ENCODE assay signal across 11 cellular contexts in the genomic region with DNA sequence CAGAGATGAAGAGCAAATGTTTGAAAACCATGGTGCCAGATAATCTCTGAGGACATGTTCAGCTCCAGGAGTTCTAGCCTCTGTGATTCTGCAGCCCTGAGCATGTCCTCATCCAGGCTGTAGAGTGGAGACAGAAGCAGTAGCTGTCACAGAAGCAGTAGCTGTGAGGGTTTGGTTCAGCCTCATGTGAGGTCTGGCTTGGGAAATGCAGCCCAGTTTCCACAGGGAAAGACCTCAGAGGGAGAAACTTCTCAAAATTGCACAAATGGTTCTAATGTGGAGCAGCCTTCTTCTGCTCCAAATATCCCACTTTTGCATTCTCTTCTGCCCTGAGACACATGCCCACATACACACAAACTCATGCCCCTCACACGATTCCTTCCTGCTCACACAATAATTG. TPM values are rescaled to one million over a fixed set of nuclear protein-coding genes. Genes with fewer than 3 reads are reported as not detected.
DNase-seq lines count a peak whose midpoint lies in the region; ATAC-seq and TF ChIP-seq lines count a peak whose summit lies in the region.
"Had no signal": no experiment of that assay in that cellular context is flagged by ENCODE, and none has a peak within 500 bp of the region (broad histone marks: within the 10 kb centered on the region; RNA-seq: fewer than 3 reads in every experiment).

No MANE protein-coding gene starts in this region.

- no peaks in the 10 kb centered on the region for H3K9me3 Mint-ChIP-seq in stimulated activated effector memory CD8-positive, alpha-beta T cell treated with anti-CD3 and anti-CD28 coated beads, Interleukin-12 subunit alpha, Interleukin-12 subunit beta, amount 100 ng/mL, for 72 hours

- H3K27me3 ChIP-seq in ascending aorta (no peaks in the 10 kb centered on the region), gastrocnemius medialis (no peaks in the 10 kb centered on the region)

- TF ChIP-seq CTCF in C4-2B (conservative IDR thresholded peaks at IDR 0.05) (no peak), ascending aorta (IDR thresholded peaks at IDR 0.05) (no peak), gastrocnemius medialis (IDR thresholded peaks at IDR 0.05 in 4 of 5, conservative IDR thresholded peaks at IDR 0.05 in 1 of 5) (no peak)

- no peaks in the 10 kb centered on the region for H3K36me3 Mint-ChIP-seq in stimulated activated effector memory CD8-positive, alpha-beta T cell treated with anti-CD3 and anti-CD28 coated beads, Interleukin-12 subunit alpha, Interleukin-12 subunit beta, amount 100 ng/mL, for 72 hours
- H3K36me3 Mint-ChIP-seq: activated CD8-positive, alpha-beta memory T cell treated with anti-CD3 and anti-CD28 coated beads, Interleukin-2, amount 10 ng/mL, durations not matched to agents 7 days and 5 days had no signal

- intact Hi-C loops in ascending aorta (cut with DNase I) (loop anchor here (2.0 to 10.0 kb wide), 5 partner anchors 15 to 547 kb away; no protein-coding TSS in a partner anchor), left cardiac atrium (cut with DNase I) (loop anchor here (5.0 to 10.0 kb wide), 2 partner anchors 157 to 160 kb away; no protein-coding TSS in a partner anchor), gastrocnemius medialis (cut with DNase I; ENCODE audit: low total_unique reads) (loop anchor here (2.0 kb wide), 1 partner anchor 161 kb away; no protein-coding TSS in a partner anchor)

- H3K4me1 Mint-ChIP-seq in stimulated activated effector memory CD8-positive, alpha-beta T cell treated with anti-CD3 and anti-CD28 coated beads, Interleukin-12 subunit alpha, Interleukin-12 subunit beta, amount 100 ng/mL, for 72 hours, result no peaks in the 10 kb centered on the region
- H3K4me1 Mint-ChIP-seq: activated CD8-positive, alpha-beta memory T cell treated with anti-CD3 and anti-CD28 coated beads, Interleukin-2, amount 10 ng/mL, durations not matched to agents 7 days and 5 days had no signal

- no peak overlapping the region for H3K4me3 Mint-ChIP-seq in stimulated activated effector memory CD8-positive, alpha-beta T cell treated with anti-CD3 and anti-CD28 coated beads, Interleukin-12 subunit alpha, Interleukin-12 subunit beta, amount 100 ng/mL, for 72 hours
- H3K4me3 Mint-ChIP-seq: activated CD8-positive, alpha-beta memory T cell treated with anti-CD3 and anti-CD28 coated beads, Interleukin-2, amount 10 ng/mL, durations not matched to agents 7 days and 5 days had no signal

- in situ Hi-C loops in gastrocnemius medialis (cut with MboI; ENCODE audit: low sequenced_read_pairs in 4 of 4), result loop anchor here in 1 of 4 donors (5.0 kb wide), 1 partner anchor 160 kb away; no protein-coding TSS in a partner anchor

- ATAC-seq in left cardiac atrium (peak; percentile 3 to 8), gastrocnemius medialis (no peak), HG03571 (IDR thresholded peaks at IDR 0.05; ENCODE audit: unreplicated experiment) (no peak)
- ATAC-seq in stimulated activated effector memory CD8-positive, alpha-beta T cell treated with anti-CD3 and anti-CD28 coated beads, Interleukin-12 subunit alpha, Interleukin-12 subunit beta, amount 100 ng/mL, for 72 hours, result no peak
- ATAC-seq: activated CD8-positive, alpha-beta memory T cell treated with anti-CD3 and anti-CD28 coated beads, Interleukin-2, amount 10 ng/mL, durations not matched to agents 7 days and 5 days had no signal

- H3K9me3 ChIP-seq in ascending aorta (no peaks in the 10 kb centered on the region), gastrocnemius medialis (no peaks in the 10 kb centered on the region)

- H3K4me1 ChIP-seq in ascending aorta (peaks cover 20 to 51% of the 10 kb centered on the region in 2 donors), gastrocnemius medialis (peaks cover 8 to 9% of the 10 kb centered on the region in 2 donors)

- H3K27ac ChIP-seq in C4-2B, result 0 out of 2 replicates have a peak overlapping the region, but pooled peaks have one; percentile 20
- H3K27ac ChIP-seq in ascending aorta, result peak overlapping the region; percentile 73 to 85
- H3K27ac ChIP-seq in gastrocnemius medialis, result peak overlapping the region in 3 of 4 donors; percentile 38 to 67 (median 43)

- H3K4me3 ChIP-seq in ascending aorta (no peak overlapping the region), gastrocnemius medialis (no peak overlapping the region)

- no peak for TF ChIP-seq POLR2A in gastrocnemius medialis (IDR thresholded peaks at IDR 0.05)

- H3K27ac Mint-ChIP-seq in stimulated activated effector memory CD8-positive, alpha-beta T cell treated with anti-CD3 and anti-CD28 coated beads, Interleukin-12 subunit alpha, Interleukin-12 subunit beta, amount 100 ng/mL, for 72 hours, result no peak overlapping the region
- H3K27ac Mint-ChIP-seq: activated CD8-positive, alpha-beta memory T cell treated with anti-CD3 and anti-CD28 coated beads, Interleukin-2, amount 10 ng/mL, durations not matched to agents 7 days and 5 days had no signal

- H3K36me3 ChIP-seq in ascending aorta (peaks cover 49 to 69% of the 10 kb centered on the region in 2 donors), gastrocnemius medialis (peaks cover 0 to 8% of the 10 kb centered on the region in 2 donors)

- DNase-seq in ascending aorta (ENCODE audit: low spot score in 2 of 2) (no peak), left cardiac atrium (no peak), gastrocnemius medialis (no peak), NCI-H1092 treated with DMSO at 0.1 percent for 48 hours (lab: John Stamatoyannopoulos, UW) (no peak), medulla oblongata (ENCODE audit: extremely low spot score) (no peak)
- DNase-seq in stimulated activated effector memory CD8-positive, alpha-beta T cell treated with anti-CD3 and anti-CD28 coated beads, Interleukin-12 subunit alpha, Interleukin-12 subunit beta, amount 100 ng/mL, for 72 hours (ENCODE audit: low spot score in 2 of 2), result no peak
- DNase-seq: activated CD8-positive, alpha-beta memory T cell treated with anti-CD3 and anti-CD28 coated beads, Interleukin-2, amount 10 ng/mL, durations not matched to agents 7 days and 5 days had no signal

RNA-seq across cellular contexts. Expression of gene DBX1, which starts 48.4 kb away (rescaled TPM):
- total RNA-seq in ascending aorta, result not detected
- total RNA-seq in left cardiac atrium, result not detected
- not detected for total RNA-seq in gastrocnemius medialis
- total RNA-seq: activated CD8-positive, alpha-beta memory T cell treated with anti-CD3 and anti-CD28 coated beads, Interleukin-2, amount 10 ng/mL, durations not matched to agents 7 days and 5 days; left colon; pulmonary artery endothelial cell had no signal

Comparison
In these comparisons a context has a peak if more than half of its experiments do, and no peak if none do; other contexts are left out.
1. H3K27ac ChIP-seq: peak in every context shown above with its lines; median percentile 79 in ascending aorta; 43 in gastrocnemius medialis; 20 in C4-2B.
2. ATAC-seq: peak in left cardiac atrium (2 of 2); none in gastrocnemius medialis (0 of 2), stimulated activated effector memory CD8-positive, alpha-beta T cell treated with anti-CD3 and anti-CD28 coated beads, Interleukin-12 subunit alpha, Interleukin-12 subunit beta, amount 100 ng/mL, for 72 hours (single experiment) and HG03571 (single experiment).